ENCODE assay signal across 15 cellular contexts in the genomic region with DNA sequence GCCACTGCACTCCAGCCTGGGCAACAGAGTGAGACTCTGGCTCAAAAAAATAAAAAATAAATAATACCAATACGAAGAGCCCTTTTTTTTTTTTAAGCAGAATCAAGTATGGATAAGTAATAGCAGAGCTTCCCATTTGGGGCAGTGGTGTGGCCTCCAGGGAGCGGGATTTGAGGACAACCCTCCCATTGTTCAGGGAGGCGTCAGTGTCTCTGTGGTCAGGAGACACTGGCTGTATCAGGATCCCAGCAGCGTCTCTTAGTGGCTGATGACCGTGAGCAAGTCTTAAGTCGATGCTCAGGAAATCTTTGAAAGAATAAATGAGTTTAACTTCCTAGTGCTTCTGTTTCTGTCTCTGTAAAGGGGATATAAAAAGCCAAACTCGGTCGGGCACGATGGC. TPM values are rescaled to one million over a fixed set of nuclear protein-coding genes. Genes with fewer than 3 reads are reported as not detected.
A peak's percentile ranks its signal among the peaks of the same experiment; 100 is the strongest.
DNase-seq lines count a peak whose midpoint lies in the region; TF ChIP-seq lines count a peak whose summit lies in the region.
"Had no signal": no experiment of that assay in that cellular context is flagged by ENCODE, and none has a peak within 500 bp of the region (broad histone marks: within the 10 kb centered on the region; RNA-seq: fewer than 3 reads in every experiment).

No MANE protein-coding gene starts in this region.

- H3K36me3 Mint-ChIP-seq in activated CD4-positive, alpha-beta memory T cell treated with anti-CD3 and anti-CD28 coated beads, Interleukin-2, amount 10 ng/mL, durations not matched to agents 7 days and 5 days (ENCODE audit: low read depth) = no peaks in the 10 kb centered on the region
- H3K36me3 Mint-ChIP-seq in T-helper 2 cell treated with Interferon-gamma antibody and Interleukin-4, amounts not matched to agents 5 μg/mL and 100 μg/mL, for 36 hours (ENCODE audit: low read depth) = no peaks in the 10 kb centered on the region
- H3K36me3 Mint-ChIP-seq: CD4-positive, CD25-positive, alpha-beta regulatory T cell; IgD-negative memory B cell had no signal

- no peak overlapping the region for H3K4me3 ChIP-seq in osteoblast (ENCODE audit: insufficient read depth, low read length)
- H3K4me3 ChIP-seq: A549; BLaER1 treated with 17β-estradiol and CSF1 and Interleukin-3, amounts not matched to agents 10 nM and 100 nM; GM12878; GM23338 had no signal

- H3K9me3 Mint-ChIP-seq in activated CD4-positive, alpha-beta memory T cell treated with anti-CD3 and anti-CD28 coated beads, Interleukin-2, amount 10 ng/mL, durations not matched to agents 7 days and 5 days = no peaks in the 10 kb centered on the region
- H3K9me3 Mint-ChIP-seq in T-helper 2 cell treated with Interferon-gamma antibody and Interleukin-4, amounts not matched to agents 5 μg/mL and 100 μg/mL, for 36 hours = no peaks in the 10 kb centered on the region
- H3K9me3 Mint-ChIP-seq: CD4-positive, CD25-positive, alpha-beta regulatory T cell; GM23338 had no signal

- H3K27me3 Mint-ChIP-seq in activated CD4-positive, alpha-beta memory T cell treated with anti-CD3 and anti-CD28 coated beads, Interleukin-2, amount 10 ng/mL, durations not matched to agents 7 days and 5 days = no peaks in the 10 kb centered on the region
- peaks cover under 1% of the 10 kb centered on the region for H3K27me3 Mint-ChIP-seq in T-helper 2 cell treated with Interferon-gamma antibody and Interleukin-4, amounts not matched to agents 5 μg/mL and 100 μg/mL, for 36 hours (ENCODE audit: low read depth)
- H3K27me3 Mint-ChIP-seq: CD4-positive, CD25-positive, alpha-beta regulatory T cell had no signal

- CTCF ChIA-PET in activated CD4-positive, alpha-beta memory T cell treated with anti-CD3 and anti-CD28 coated beads, Interleukin-2, amount 10 ng/mL, durations not matched to agents 7 days and 5 days (lab: Charles Lee) = no interaction called here

- H4K20me1 ChIP-seq in osteoblast (ENCODE audit: insufficient read depth, low read length) = peaks cover 4% of the 10 kb centered on the region

- H3K27ac Mint-ChIP-seq in activated CD4-positive, alpha-beta memory T cell treated with anti-CD3 and anti-CD28 coated beads, Interleukin-2, amount 10 ng/mL, durations not matched to agents 7 days and 5 days = no peak overlapping the region
- H3K27ac Mint-ChIP-seq in T-helper 2 cell treated with Interferon-gamma antibody and Interleukin-4, amounts not matched to agents 5 μg/mL and 100 μg/mL, for 36 hours = no peak overlapping the region
- H3K27ac Mint-ChIP-seq: GM23338, IgD-negative memory B cell had no signal

- H3K36me3 ChIP-seq in osteoblast (ENCODE audit: insufficient read depth, low read length) = no peaks in the 10 kb centered on the region

- no peak overlapping the region for H3K27ac ChIP-seq in osteoblast (ENCODE audit: low read depth, low read length)
- H3K27ac ChIP-seq: A549 had no signal

- no peaks in the 10 kb centered on the region for H3K4me1 Mint-ChIP-seq in activated CD4-positive, alpha-beta memory T cell treated with anti-CD3 and anti-CD28 coated beads, Interleukin-2, amount 10 ng/mL, durations not matched to agents 7 days and 5 days
- no peaks in the 10 kb centered on the region for H3K4me1 Mint-ChIP-seq in T-helper 2 cell treated with Interferon-gamma antibody and Interleukin-4, amounts not matched to agents 5 μg/mL and 100 μg/mL, for 36 hours (ENCODE audit: low read depth)
- H3K4me1 Mint-ChIP-seq: IgD-negative memory B cell had no signal

- no peaks in the 10 kb centered on the region for H3K27me3 ChIP-seq in osteoblast (ENCODE audit: insufficient read depth, low read length)
- H3K27me3 ChIP-seq: BLaER1 treated with 17β-estradiol and CSF1 and Interleukin-3, amounts not matched to agents 10 nM and 100 nM had no signal

- POLR2A ChIA-PET in activated CD4-positive, alpha-beta memory T cell treated with anti-CD3 and anti-CD28 coated beads, Interleukin-2, amount 10 ng/mL, durations not matched to agents 7 days and 5 days (lab: Charles Lee) = no interaction called here

- H3K4me2 ChIP-seq in osteoblast (ENCODE audit: insufficient read depth, low read length) = no peak overlapping the region
- H3K4me2 ChIP-seq: A549, GM23338 had no signal

- DNase-seq in SK-MEL-5 (ENCODE audit: low read depth, low spot score) (peak; percentile 79), islet precursor cell (peak; percentile 54), osteoblast (ENCODE audit: insufficient read length, low spot score, missing footprints) (peak; percentile 54), AG08396 (ENCODE audit: low spot score) (no peak), NCI-H1436 (lab: John Stamatoyannopoulos, UW) (no peak)
- DNase-seq in activated CD4-positive, alpha-beta memory T cell treated with anti-CD3 and anti-CD28 coated beads, Interleukin-2, amount 10 ng/mL, durations not matched to agents 7 days and 5 days = no peak
- no peak for DNase-seq in T-helper 2 cell treated with Interferon-gamma antibody and Interleukin-4, amounts not matched to agents 5 μg/mL and 100 μg/mL, for 36 hours (ENCODE audit: low spot score)
- DNase-seq: AML-193; CD4-positive, CD25-positive, alpha-beta regulatory T cell; DMS79 had no signal

- H3K9me3 ChIP-seq in osteoblast (ENCODE audit: low read depth, low read length) = no peaks in the 10 kb centered on the region
- H3K9me3 ChIP-seq: A549; BLaER1 treated with 17β-estradiol and CSF1 and Interleukin-3, amounts not matched to agents 10 nM and 100 nM had no signal

- no peaks in the 10 kb centered on the region for H3K79me2 ChIP-seq in osteoblast (ENCODE audit: insufficient read depth, low read length)

- H3K4me1 ChIP-seq in osteoblast (ENCODE audit: insufficient read depth, low read length) = no peaks in the 10 kb centered on the region
- H3K4me1 ChIP-seq: A549 had no signal

- H3K4me3 Mint-ChIP-seq in activated CD4-positive, alpha-beta memory T cell treated with anti-CD3 and anti-CD28 coated beads, Interleukin-2, amount 10 ng/mL, durations not matched to agents 7 days and 5 days = no peak overlapping the region
- H3K4me3 Mint-ChIP-seq in T-helper 2 cell treated with Interferon-gamma antibody and Interleukin-4, amounts not matched to agents 5 μg/mL and 100 μg/mL, for 36 hours = no peak overlapping the region
- H3K4me3 Mint-ChIP-seq: CD4-positive, CD25-positive, alpha-beta regulatory T cell; GM23338; IgD-negative memory B cell had no signal

- in situ Hi-C loops in SK-MEL-5 (cut with HindIII; ENCODE audit: low pct_unique_long_range_greater_than_20kb, low sequenced_read_pairs) = no loop called here

- TF ChIP-seq CTCF in osteoblast (IDR thresholded peaks at IDR 0.05; ENCODE audit: extremely low read depth, low read depth, low read length) = no peak

- H2AFZ ChIP-seq in osteoblast (ENCODE audit: low read length) = no peak overlapping the region
- H2AFZ ChIP-seq: GM23338 had no signal

RNA-seq across cellular contexts. Expression of gene SH2B2, which starts 25.2 kb away (rescaled TPM):
- 2.5 and 4.5 TPM in 2 replicates for total RNA-seq in SK-MEL-5 (2014; rRNA removed; shearing (Covaris generic))
- polyA plus RNA-seq in SK-MEL-5 (2015; cell fraction: cytosol; rRNA removed) = 21.2 and 21.9 TPM in 2 replicates
- polyA plus RNA-seq in SK-MEL-5 (2015; cell fraction: nucleus; rRNA removed) = 2.2 and 6.9 TPM in 2 replicates
- total RNA-seq in osteoblast = 2.1 and 2.2 TPM in 2 replicates
- 1 to 10 TPM; 2.1 to 2.3 TPM for total RNA-seq in activated CD4-positive, alpha-beta memory T cell treated with anti-CD3 and anti-CD28 coated beads, Interleukin-2, amount 10 ng/mL, durations not matched to agents 7 days and 5 days

Comparison
In these comparisons a context has a peak if more than half of its experiments do, and no peak if none do; other contexts are left out.
1. DNase-seq: peak in SK-MEL-5 (single experiment), islet precursor cell (single experiment) and osteoblast (single experiment); none in activated CD4-positive, alpha-beta memory T cell treated with anti-CD3 and anti-CD28 coated beads, Interleukin-2, amount 10 ng/mL, durations not matched to agents 7 days and 5 days (single experiment), T-helper 2 cell treated with Interferon-gamma antibody and Interleukin-4, amounts not matched to agents 5 μg/mL and 100 μg/mL, for 36 hours (single experiment), AG08396 (single experiment) and NCI-H1436 (single experiment).